ENCODE assay signal across 13 cellular contexts in the genomic region with DNA sequence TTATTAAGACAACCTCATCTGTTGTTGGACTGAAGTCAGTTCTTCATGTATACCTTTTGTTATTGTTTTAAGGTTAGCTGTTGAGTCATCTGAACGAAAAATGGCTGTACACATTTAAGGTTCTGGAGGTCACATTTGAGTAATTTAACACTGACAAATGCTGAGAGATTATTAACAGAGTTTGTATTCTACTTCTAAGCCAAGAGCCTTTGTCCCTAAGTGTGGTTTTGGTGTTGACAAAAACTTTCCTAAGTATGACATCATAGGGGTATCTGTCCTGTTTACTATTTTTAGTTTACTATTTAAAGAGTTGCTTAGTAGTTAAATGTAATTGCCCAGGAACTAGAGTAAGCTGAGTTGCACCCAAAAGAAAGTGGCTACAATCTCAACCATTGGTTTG.
DNase-seq lines count a peak whose midpoint lies in the region; ATAC-seq lines count a peak whose summit lies in the region.
"Had no signal": no experiment of that assay in that cellular context is flagged by ENCODE, and none has a peak within 500 bp of the region (broad histone marks: within the 10 kb centered on the region; RNA-seq: fewer than 3 reads in every experiment).

No MANE protein-coding gene starts in this region.

- H3K36me3 Mint-ChIP-seq in activated naive CD8-positive, alpha-beta T cell treated with anti-CD3 and anti-CD28 coated beads, Interleukin-2, amount 50 U/mL, for 24 hours (ENCODE audit: low read depth): peaks cover 4% of the 10 kb centered on the region
- peaks cover 13% of the 10 kb centered on the region for H3K36me3 Mint-ChIP-seq in activated naive CD8-positive, alpha-beta T cell treated with anti-CD3 and anti-CD28 coated beads for 36 hours
- peaks cover 4% of the 10 kb centered on the region for H3K36me3 Mint-ChIP-seq in activated T-helper 2 cell treated with anti-CD3 and anti-CD28 coated beads, Interferon-gamma antibody, Interleukin-2, Interleukin-4, amounts not matched to agents 10 μg/mL and 5 μg/mL and 100 μg/mL, durations not matched to agents 14 hours and 24 hours and 36 hours (ENCODE audit: low read depth)

- H3K27me3 Mint-ChIP-seq in activated naive CD8-positive, alpha-beta T cell treated with anti-CD3 and anti-CD28 coated beads, Interleukin-2, amount 50 U/mL, for 24 hours: no peaks in the 10 kb centered on the region
- no peaks in the 10 kb centered on the region for H3K27me3 Mint-ChIP-seq in activated naive CD8-positive, alpha-beta T cell treated with anti-CD3 and anti-CD28 coated beads for 36 hours
- no peaks in the 10 kb centered on the region for H3K27me3 Mint-ChIP-seq in activated T-helper 2 cell treated with anti-CD3 and anti-CD28 coated beads, Interferon-gamma antibody, Interleukin-2, Interleukin-4, amounts not matched to agents 10 μg/mL and 5 μg/mL and 100 μg/mL, durations not matched to agents 14 hours and 24 hours and 36 hours (ENCODE audit: low read depth)
- H3K27me3 Mint-ChIP-seq in stimulated activated naive CD8-positive, alpha-beta T cell treated with anti-CD3 and anti-CD28 coated beads, Interleukin-15, amount 100 ng/mL, for 72 hours: no peaks in the 10 kb centered on the region
- H3K27me3 Mint-ChIP-seq: activated CD8-positive, alpha-beta memory T cell treated with anti-CD3 and anti-CD28 coated beads, Interleukin-2, amount 10 ng/mL, durations not matched to agents 7 days and 5 days had no signal

- peaks cover 7% of the 10 kb centered on the region for H3K9me3 Mint-ChIP-seq in activated naive CD8-positive, alpha-beta T cell treated with anti-CD3 and anti-CD28 coated beads, Interleukin-2, amount 50 U/mL, for 24 hours
- H3K9me3 Mint-ChIP-seq in activated naive CD8-positive, alpha-beta T cell treated with anti-CD3 and anti-CD28 coated beads for 36 hours: peaks cover 11% of the 10 kb centered on the region
- peaks cover 3% of the 10 kb centered on the region for H3K9me3 Mint-ChIP-seq in activated T-helper 2 cell treated with anti-CD3 and anti-CD28 coated beads, Interferon-gamma antibody, Interleukin-2, Interleukin-4, amounts not matched to agents 10 μg/mL and 5 μg/mL and 100 μg/mL, durations not matched to agents 14 hours and 24 hours and 36 hours
- peaks cover 10 to 17% of the 10 kb centered on the region in 2 donors for H3K9me3 Mint-ChIP-seq in stimulated activated naive CD8-positive, alpha-beta T cell treated with anti-CD3 and anti-CD28 coated beads, Interleukin-15, amount 100 ng/mL, for 72 hours

- no peak for DNase-seq in activated naive CD8-positive, alpha-beta T cell treated with anti-CD3 and anti-CD28 coated beads, Interleukin-2, amount 50 U/mL, for 24 hours
- DNase-seq in activated naive CD8-positive, alpha-beta T cell treated with anti-CD3 and anti-CD28 coated beads for 36 hours: no peak
- no peak for DNase-seq in activated T-helper 2 cell treated with anti-CD3 and anti-CD28 coated beads, Interferon-gamma antibody, Interleukin-2, Interleukin-4, amounts not matched to agents 10 μg/mL and 5 μg/mL and 100 μg/mL, durations not matched to agents 14 hours and 24 hours and 36 hours (ENCODE audit: low spot score)
- no peak for DNase-seq in stimulated activated naive CD8-positive, alpha-beta T cell treated with anti-CD3 and anti-CD28 coated beads, Interleukin-15, amount 100 ng/mL, for 72 hours
- DNase-seq in mesenteric fat pad (ENCODE audit: low spot score) (no peak), AML-193 (lab: John Stamatoyannopoulos, UW) (no peak), cerebellum (ENCODE audit: low spot score) (no peak)
- DNase-seq: activated CD8-positive, alpha-beta memory T cell treated with anti-CD3 and anti-CD28 coated beads, Interleukin-2, amount 10 ng/mL, durations not matched to agents 7 days and 5 days; cortex of kidney; PC-9; stimulated activated CD4-positive, alpha-beta T cell treated with anti-CD3 and anti-CD28 coated beads, Interleukin-1b, Interleukin-23, amount 100 ng/mL, for 48 hours had no signal

- H3K27ac Mint-ChIP-seq in activated naive CD8-positive, alpha-beta T cell treated with anti-CD3 and anti-CD28 coated beads, Interleukin-2, amount 50 U/mL, for 24 hours: peak overlapping the region; percentile 33
- H3K27ac Mint-ChIP-seq in activated naive CD8-positive, alpha-beta T cell treated with anti-CD3 and anti-CD28 coated beads for 36 hours: no peak overlapping the region
- H3K27ac Mint-ChIP-seq in activated T-helper 2 cell treated with anti-CD3 and anti-CD28 coated beads, Interferon-gamma antibody, Interleukin-2, Interleukin-4, amounts not matched to agents 10 μg/mL and 5 μg/mL and 100 μg/mL, durations not matched to agents 14 hours and 24 hours and 36 hours: peak overlapping the region; percentile 15
- no peak overlapping the region for H3K27ac Mint-ChIP-seq in stimulated activated naive CD8-positive, alpha-beta T cell treated with anti-CD3 and anti-CD28 coated beads, Interleukin-15, amount 100 ng/mL, for 72 hours
- H3K27ac Mint-ChIP-seq: activated CD8-positive, alpha-beta memory T cell treated with anti-CD3 and anti-CD28 coated beads, Interleukin-2, amount 10 ng/mL, durations not matched to agents 7 days and 5 days had no signal

- peak; percentile 46 for ATAC-seq in activated naive CD8-positive, alpha-beta T cell treated with anti-CD3 and anti-CD28 coated beads, Interleukin-2, amount 50 U/mL, for 24 hours
- ATAC-seq in HG02973 (IDR thresholded peaks at IDR 0.05; ENCODE audit: unreplicated experiment): peak; percentile 82
- ATAC-seq in stimulated activated naive CD8-positive, alpha-beta T cell treated with anti-CD3 and anti-CD28 coated beads, Interleukin-15, amount 100 ng/mL, for 72 hours: peak; percentile 39
- ATAC-seq: activated CD8-positive, alpha-beta memory T cell treated with anti-CD3 and anti-CD28 coated beads, Interleukin-2, amount 10 ng/mL, durations not matched to agents 7 days and 5 days; left lobe of liver had no signal

- peaks cover 59% of the 10 kb centered on the region for H3K4me1 Mint-ChIP-seq in activated naive CD8-positive, alpha-beta T cell treated with anti-CD3 and anti-CD28 coated beads, Interleukin-2, amount 50 U/mL, for 24 hours
- H3K4me1 Mint-ChIP-seq in activated naive CD8-positive, alpha-beta T cell treated with anti-CD3 and anti-CD28 coated beads for 36 hours: peaks cover 36% of the 10 kb centered on the region
- H3K4me1 Mint-ChIP-seq in activated T-helper 2 cell treated with anti-CD3 and anti-CD28 coated beads, Interferon-gamma antibody, Interleukin-2, Interleukin-4, amounts not matched to agents 10 μg/mL and 5 μg/mL and 100 μg/mL, durations not matched to agents 14 hours and 24 hours and 36 hours (ENCODE audit: low read depth): peaks cover 32% of the 10 kb centered on the region
- H3K4me1 Mint-ChIP-seq in stimulated activated naive CD8-positive, alpha-beta T cell treated with anti-CD3 and anti-CD28 coated beads, Interleukin-15, amount 100 ng/mL, for 72 hours: peaks cover 64% of the 10 kb centered on the region

- H3K4me3 Mint-ChIP-seq in activated naive CD8-positive, alpha-beta T cell treated with anti-CD3 and anti-CD28 coated beads, Interleukin-2, amount 50 U/mL, for 24 hours: no peak overlapping the region
- no peak overlapping the region for H3K4me3 Mint-ChIP-seq in activated naive CD8-positive, alpha-beta T cell treated with anti-CD3 and anti-CD28 coated beads for 36 hours
- H3K4me3 Mint-ChIP-seq in activated T-helper 2 cell treated with anti-CD3 and anti-CD28 coated beads, Interferon-gamma antibody, Interleukin-2, Interleukin-4, amounts not matched to agents 10 μg/mL and 5 μg/mL and 100 μg/mL, durations not matched to agents 14 hours and 24 hours and 36 hours (ENCODE audit: low read depth): no peak overlapping the region
- no peak overlapping the region for H3K4me3 Mint-ChIP-seq in stimulated activated naive CD8-positive, alpha-beta T cell treated with anti-CD3 and anti-CD28 coated beads, Interleukin-15, amount 100 ng/mL, for 72 hours
- H3K4me3 Mint-ChIP-seq: activated CD8-positive, alpha-beta memory T cell treated with anti-CD3 and anti-CD28 coated beads, Interleukin-2, amount 10 ng/mL, durations not matched to agents 7 days and 5 days had no signal

- intact Hi-C loops in activated T-helper 2 cell treated with anti-CD3 and anti-CD28 coated beads, Interferon-gamma antibody, Interleukin-2, Interleukin-4, amounts not matched to agents 10 μg/mL and 5 μg/mL and 100 μg/mL, durations not matched to agents 14 hours and 24 hours and 36 hours (cut with micrococcal nuclease): loop anchor here (5.0 kb wide), 1 partner anchor 74 kb away; a partner anchor contains a TSS

Comparison
In these comparisons a context has a peak if more than half of its experiments do, and no peak if none do; other contexts are left out.
1. H3K27ac Mint-ChIP-seq: peak in activated naive CD8-positive, alpha-beta T cell treated with anti-CD3 and anti-CD28 coated beads, Interleukin-2, amount 50 U/mL, for 24 hours (single experiment) and activated T-helper 2 cell treated with anti-CD3 and anti-CD28 coated beads, Interferon-gamma antibody, Interleukin-2, Interleukin-4, amounts not matched to agents 10 μg/mL and 5 μg/mL and 100 μg/mL, durations not matched to agents 14 hours and 24 hours and 36 hours (single experiment); none in activated naive CD8-positive, alpha-beta T cell treated with anti-CD3 and anti-CD28 coated beads for 36 hours (single experiment) and stimulated activated naive CD8-positive, alpha-beta T cell treated with anti-CD3 and anti-CD28 coated beads, Interleukin-15, amount 100 ng/mL, for 72 hours (0 of 2).
2. Peak in every context shown above with its lines, with median percentiles within 50 percentile points of each other: ATAC-seq.